In the genomic region with DNA sequence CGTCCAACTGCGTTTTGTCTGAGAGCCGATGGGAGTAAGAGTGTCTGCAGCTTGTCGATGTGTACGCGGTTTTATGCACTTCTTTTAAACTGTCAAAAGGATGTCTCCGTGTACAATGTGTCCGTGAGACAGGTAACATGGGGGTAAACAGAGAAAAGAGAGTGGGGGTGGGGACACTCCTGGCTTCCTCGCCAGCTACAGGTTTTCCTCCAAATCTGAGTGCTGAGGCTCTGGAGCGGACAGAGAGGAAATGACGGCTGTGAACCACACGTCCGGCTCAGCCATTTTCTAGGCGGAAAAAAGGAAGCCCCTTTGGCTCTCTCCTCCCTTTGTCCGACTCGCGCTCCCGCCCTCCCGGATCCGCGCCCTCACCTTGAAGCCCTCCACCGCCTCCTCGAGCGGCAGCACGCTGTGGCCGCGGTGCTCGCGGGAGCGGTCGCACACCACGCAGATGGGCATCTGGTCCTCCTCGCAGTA, we compare ENCODE assay signal across 1 cellular context.
TF ChIP-seq lines count a peak whose summit lies in the region.

No MANE protein-coding gene starts in this region.

TF ChIP-seq in SK-N-SH treated with all-trans-retinoic acid at 6 μM for 48 hours, 23 proteins besides CTCF, POLR2A, EP300 and RAD21 (continued from another document):
- TF ChIP-seq, protein P1, sequence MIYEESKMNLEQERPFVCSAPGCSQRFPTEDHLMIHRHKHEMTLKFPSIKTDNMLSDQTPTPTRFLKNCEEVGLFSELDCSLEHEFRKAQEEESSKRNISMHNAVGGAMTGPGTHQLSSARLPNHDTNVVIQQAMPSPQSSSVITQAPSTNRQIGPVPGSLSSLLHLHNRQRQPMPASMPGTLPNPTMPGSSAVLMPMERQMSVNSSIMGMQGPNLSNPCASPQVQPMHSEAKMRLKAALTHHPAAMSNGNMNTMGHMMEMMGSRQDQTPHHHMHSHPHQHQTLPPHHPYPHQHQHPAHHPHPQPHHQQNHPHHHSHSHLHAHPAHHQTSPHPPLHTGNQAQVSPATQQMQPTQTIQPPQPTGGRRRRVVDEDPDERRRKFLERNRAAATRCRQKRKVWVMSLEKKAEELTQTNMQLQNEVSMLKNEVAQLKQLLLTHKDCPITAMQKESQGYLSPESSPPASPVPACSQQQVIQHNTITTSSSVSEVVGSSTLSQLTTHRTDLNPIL (CRISPR knock-in tag; IDR thresholded peaks at IDR 0.05; ENCODE audit: low read depth) = no peak
- TF ChIP-seq ZFP3 (CRISPR knock-in tag; IDR thresholded peaks at IDR 0.05) (no peak), CSDC2 (CRISPR knock-in tag; IDR thresholded peaks at IDR 0.05) (no peak)
